In the genomic region with DNA sequence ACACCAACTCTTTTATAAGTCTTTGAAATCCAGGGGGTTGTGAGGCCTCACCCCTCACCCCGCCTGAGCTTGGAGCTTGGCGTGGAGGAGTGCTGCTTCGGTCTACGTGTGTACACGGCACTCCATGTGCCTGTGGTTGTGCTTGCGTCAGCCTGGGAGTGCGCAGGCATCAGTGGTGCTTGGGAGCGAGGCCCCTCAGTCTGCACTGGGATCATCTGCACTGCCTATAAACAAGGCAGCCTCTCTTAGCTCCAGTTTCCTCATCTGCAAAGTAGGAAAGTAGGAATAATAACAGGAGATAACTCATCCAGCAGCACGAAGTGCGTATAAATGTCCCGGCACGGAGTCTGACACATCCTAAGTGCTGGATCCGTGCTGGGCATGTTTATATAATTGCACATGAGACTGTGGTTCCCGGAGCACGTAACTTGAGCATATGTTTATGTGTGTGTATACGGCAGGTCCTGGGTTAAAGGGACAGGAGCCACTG, we compare ENCODE assay signal across 8 cellular contexts. TPM values are rescaled to one million over a fixed set of nuclear protein-coding genes. Genes with fewer than 3 reads are reported as not detected.
DNase-seq lines count a peak whose midpoint lies in the region; ATAC-seq, FAIRE-seq and TF ChIP-seq lines count a peak whose summit lies in the region.

No MANE protein-coding gene starts in this region.

- no peak for FAIRE-seq in pancreas (lab: Jason Lieb, UNC)

- 45 to 52% methylated on average over 16 of the region's 16 CpGs for WGBS in pancreas, 2 donors

- peak overlapping the region; percentile 94 for H3K4me3 Mint-ChIP-seq in CD8-positive, alpha-beta T cell

- POLR2A ChIA-PET in CD8-positive, alpha-beta T cell (lab: Charles Lee), result interaction anchor here (1.2 to 1.4 kb wide), 5 partner anchors 40 to 120 kb away, joined by 3 to 7 read pairs (median 4); no protein-coding TSS in a partner anchor

- H3K9me3 Mint-ChIP-seq in CD8-positive, alpha-beta T cell, result no peaks in the 10 kb centered on the region

- peak overlapping the region; percentile 87 for H3K27ac ChIP-seq in CD8-positive, alpha-beta T cell (ENCODE audit: low read depth, low read length)
- H3K27ac ChIP-seq in MM.1S (ENCODE audit: low read length) (peak overlapping the region; percentile 91), pancreas (peak overlapping the region; percentile 79 to 93 (median 91)), WERI-Rb-1 (no peak overlapping the region)

- H4K20me1 ChIP-seq in MM.1S (ENCODE audit: insufficient read depth, low read length), result no peaks in the 10 kb centered on the region

- H3K9me3 ChIP-seq in CD8-positive, alpha-beta T cell (ENCODE audit: low read length), result no peaks in the 10 kb centered on the region
- H3K9me3 ChIP-seq in MM.1S (replicated peaks; ENCODE audit: insufficient read depth, low read length) (no peaks in the 10 kb centered on the region), pancreas (no peaks in the 10 kb centered on the region), WERI-Rb-1 (ENCODE audit: severe bottlenecking) (no peaks in the 10 kb centered on the region)

- CTCF ChIA-PET in CD8-positive, alpha-beta T cell (lab: Charles Lee), result interaction anchor here (0.5 to 1.4 kb wide), 9 partner anchors 22 to 129 kb away, joined by 3 to 5 read pairs (median 4); no protein-coding TSS in a partner anchor

- no peaks in the 10 kb centered on the region for H3K9me2 ChIP-seq in MM.1S (replicated peaks; ENCODE audit: insufficient read depth, low read length)

- ATAC-seq in CD8-positive, alpha-beta T cell, result peak; percentile 66
- ATAC-seq in GM21576 (IDR thresholded peaks at IDR 0.05; ENCODE audit: unreplicated experiment) (peak; percentile 25), pancreas (peak; percentile 6 to 58 (median 42))

- H3K4me2 ChIP-seq in MM.1S (ENCODE audit: low read depth, low read length), result peak overlapping the region; percentile 87

- intact Hi-C loops in CD8-positive, alpha-beta T cell (cut with DNase I, micrococcal nuclease), result loop anchor here (2.0 to 10.0 kb wide), 11 partner anchors 22 to 1660 kb away; a partner anchor contains a TSS
- intact Hi-C loops in pancreas (cut with DNase I), result no loop called here

- peak in 6 of 7 experiments; percentile 27 to 85 (median 54) for DNase-seq in CD8-positive, alpha-beta T cell
- DNase-seq in MM.1S (peak; percentile 36), fibroblast of villous mesenchyme (ENCODE audit: low read depth) (peak; percentile 99), pancreas (no peak), WERI-Rb-1 (no peak), middle frontal gyrus (ENCODE audit: extremely low spot score, low spot score) (no peak)
- DNase-seq in activated effector memory CD4-positive, alpha-beta T cell treated with Interleukin-2 at 50 U/mL for 16 hours, result peak; percentile 31

- H3K4me1 Mint-ChIP-seq in CD8-positive, alpha-beta T cell (ENCODE audit: low read depth), result peaks cover 69% of the 10 kb centered on the region

- H3K27me3 ChIP-seq in CD8-positive, alpha-beta T cell (ENCODE audit: insufficient read depth, low read length), result no peaks in the 10 kb centered on the region
- H3K27me3 ChIP-seq in MM.1S (replicated peaks; ENCODE audit: insufficient read depth, low read length), result no peaks in the 10 kb centered on the region
- H3K27me3 ChIP-seq in pancreas, result no peaks in the 10 kb centered on the region
- peaks cover 65% of the 10 kb centered on the region for H3K27me3 ChIP-seq in WERI-Rb-1 (ENCODE audit: insufficient read depth, low read depth, severe bottlenecking)

- H3K79me2 ChIP-seq in MM.1S (ENCODE audit: low read length), result peaks cover 60% of the 10 kb centered on the region

- peak overlapping the region; percentile 82 for H2AFZ ChIP-seq in MM.1S (ENCODE audit: low read length)

- TF ChIP-seq CTCF in CD8-positive, alpha-beta T cell (IDR thresholded peaks at IDR 0.05), result no peak
- TF ChIP-seq CTCF in MM.1S (IDR thresholded peaks at IDR 0.05; ENCODE audit: low read length) (no peak), fibroblast of villous mesenchyme (IDR thresholded peaks at IDR 0.05; ENCODE audit: insufficient read depth, low read depth, low read length) (no peak), pancreas (IDR thresholded peaks at IDR 0.05) (no peak), WERI-Rb-1 (IDR thresholded peaks at IDR 0.05; ENCODE audit: low read depth, low read length) (no peak)

- H3K9ac ChIP-seq in MM.1S (ENCODE audit: low read length), result peak overlapping the region; percentile 94

- peak overlapping the region; percentile 98 for H3K27ac Mint-ChIP-seq in CD8-positive, alpha-beta T cell

- peaks cover 35% of the 10 kb centered on the region for H3F3A ChIP-seq in MM.1S (ENCODE audit: insufficient read depth, low read length)

- no peaks in the 10 kb centered on the region for H3K36me3 ChIP-seq in CD8-positive, alpha-beta T cell (ENCODE audit: insufficient read depth, low read length)
- H3K36me3 ChIP-seq in MM.1S (replicated peaks; ENCODE audit: insufficient read depth, low read length) (no peaks in the 10 kb centered on the region), pancreas (no peaks in the 10 kb centered on the region), WERI-Rb-1 (no peaks in the 10 kb centered on the region)

- peak overlapping the region; percentile 96 for H3K4me3 ChIP-seq in CD8-positive, alpha-beta T cell (ENCODE audit: low read depth, low read length)
- H3K4me3 ChIP-seq in MM.1S (ENCODE audit: low read length), result peak overlapping the region; percentile 86
- peak overlapping the region; percentile 73 for H3K4me3 ChIP-seq in fibroblast of villous mesenchyme (ENCODE audit: low read depth, low read length)
- H3K4me3 ChIP-seq in pancreas, result peak overlapping the region in 3 of 4 donors; percentile 5 to 60 (median 58)
- H3K4me3 ChIP-seq in WERI-Rb-1 (ENCODE audit: low read depth, low read length), result no peak overlapping the region

- peaks cover 53% of the 10 kb centered on the region for H3K4me1 ChIP-seq in CD8-positive, alpha-beta T cell (ENCODE audit: insufficient read depth, low read length)
- peaks cover 26% of the 10 kb centered on the region for H3K4me1 ChIP-seq in MM.1S (ENCODE audit: low read length)
- H3K4me1 ChIP-seq in pancreas, result peaks cover 10 to 11% (median 11%) of the 10 kb centered on the region in 3 donors

- peaks cover 44% of the 10 kb centered on the region for H3K36me3 Mint-ChIP-seq in CD8-positive, alpha-beta T cell

- no peaks in the 10 kb centered on the region for H3K27me3 Mint-ChIP-seq in CD8-positive, alpha-beta T cell (ENCODE audit: low read depth)

RNA-seq across cellular contexts. Expression of a gene that starts 1.2 kb away (rescaled TPM):
- 100 to 1,000 TPM; 191 to 195 TPM for total RNA-seq in CD8-positive, alpha-beta T cell
- total RNA-seq in fibroblast of villous mesenchyme (161 TPM in 2 replicates), pancreas (10 to 100 TPM; 13.0 to 40.1 (median 18.4) TPM)
- 10 to 100 TPM; 74.0 to 75.4 TPM for polyA plus RNA-seq in pancreas

Comparison
In these comparisons a context has a peak if more than half of its experiments do, and no peak if none do; other contexts are left out.
1. DNase-seq: peak in CD8-positive, alpha-beta T cell (6 of 7), MM.1S (single experiment), activated effector memory CD4-positive, alpha-beta T cell treated with Interleukin-2 at 50 U/mL for 16 hours (single experiment) and fibroblast of villous mesenchyme (single experiment); none in pancreas (0 of 6), WERI-Rb-1 (single experiment) and middle frontal gyrus (single experiment).
2. intact Hi-C loops: an anchor here in CD8-positive, alpha-beta T cell (2.0 to 10.0 kb wide); none called in pancreas.
3. Peak in every context shown above with its lines, with median percentiles within 50 percentile points of each other: ATAC-seq.